In the genomic region with DNA sequence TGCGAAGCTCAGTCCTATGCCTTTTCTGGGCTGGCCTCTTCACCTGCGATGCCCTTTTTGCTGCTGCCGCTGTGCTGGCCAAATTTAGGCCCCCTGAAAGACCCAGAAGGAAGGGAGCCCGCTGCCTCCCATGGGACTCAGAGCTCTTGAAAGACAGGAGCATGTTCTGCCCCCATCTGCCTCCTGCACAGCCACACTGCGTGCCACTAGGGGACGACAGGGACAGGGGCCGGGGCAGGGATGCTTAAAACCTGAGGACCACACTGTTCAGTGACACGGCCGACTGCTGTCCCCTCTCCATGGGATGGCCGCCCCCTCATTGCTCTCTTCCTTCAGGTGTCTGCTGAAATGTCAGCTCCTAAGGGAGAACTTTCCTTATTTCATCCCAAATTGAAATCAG, we compare ENCODE assay signal across 17 cellular contexts.
DNase-seq lines count a peak whose midpoint lies in the region; ATAC-seq and TF ChIP-seq lines count a peak whose summit lies in the region.
"Had no signal": no experiment of that assay in that cellular context is flagged by ENCODE, and none has a peak within 500 bp of the region (broad histone marks: within the 10 kb centered on the region; RNA-seq: fewer than 3 reads in every experiment).

No MANE protein-coding gene starts in this region.

- no peaks in the 10 kb centered on the region for H4K20me1 ChIP-seq in DND-41 (ENCODE audit: insufficient read depth, low read length)
- H4K20me1 ChIP-seq in fibroblast of lung (ENCODE audit: control insufficient read depth, extremely low read depth, insufficient read depth, low read length): no peaks in the 10 kb centered on the region
- H4K20me1 ChIP-seq in Karpas-422 (ENCODE audit: insufficient read depth, low read depth, low read length): no peaks in the 10 kb centered on the region
- H4K20me1 ChIP-seq: BLaER1 treated with 17β-estradiol and CSF1 and Interleukin-3, amounts not matched to agents 10 nM and 100 nM had no signal

- H3K9ac ChIP-seq in DND-41 (ENCODE audit: low read depth, low read length) (no peak overlapping the region), fibroblast of lung (ENCODE audit: insufficient read depth, low read length) (no peak overlapping the region), Karpas-422 (ENCODE audit: low read length) (no peak overlapping the region)
- H3K9ac ChIP-seq: BLaER1 treated with 17β-estradiol and CSF1 and Interleukin-3, amounts not matched to agents 10 nM and 100 nM had no signal

- H3K27ac ChIP-seq in 22Rv1 (no peak overlapping the region), DND-41 (ENCODE audit: low read length) (no peak overlapping the region), fibroblast of lung (ENCODE audit: insufficient read depth, low read length) (no peak overlapping the region), Karpas-422 (ENCODE audit: low read length) (no peak overlapping the region)
- H3K27ac ChIP-seq: BLaER1 treated with 17β-estradiol and CSF1 and Interleukin-3, amounts not matched to agents 10 nM and 100 nM; PC-9; prostate gland had no signal

- H3K4me2 ChIP-seq in DND-41 (ENCODE audit: insufficient read depth, low read length) (no peak overlapping the region), fibroblast of lung (ENCODE audit: extremely low read depth, insufficient read depth, low read length) (no peak overlapping the region), Karpas-422 (ENCODE audit: low read depth, low read length, poor library complexity, severe bottlenecking) (no peak overlapping the region)
- H3K4me2 ChIP-seq: PC-9 had no signal

- no peaks in the 10 kb centered on the region for H3K36me3 ChIP-seq in DND-41 (ENCODE audit: insufficient read depth, low read length)
- no peaks in the 10 kb centered on the region for H3K36me3 ChIP-seq in fibroblast of lung (ENCODE audit: control insufficient read depth, insufficient read depth, low read length)
- H3K36me3 ChIP-seq in Karpas-422 (ENCODE audit: insufficient read depth, low read length): no peaks in the 10 kb centered on the region
- H3K36me3 ChIP-seq: BLaER1 treated with 17β-estradiol and CSF1 and Interleukin-3, amounts not matched to agents 10 nM and 100 nM; prostate gland had no signal

- no peak overlapping the region for H3K27ac Mint-ChIP-seq in chondrocyte (ENCODE audit: unreplicated experiment)
- H3K27ac Mint-ChIP-seq: activated CD4-positive, alpha-beta T cell treated with anti-CD3 and anti-CD28 coated beads for 36 hours; activated T-cell treated with anti-CD3 and anti-CD28 coated beads, Interleukin-2, amount 50 U/mL, for 72 hours; T-cell had no signal

- no peaks in the 10 kb centered on the region for H3K9me2 ChIP-seq in Karpas-422 (replicated peaks; ENCODE audit: insufficient read depth, low read length)

- H3K27me3 Mint-ChIP-seq in chondrocyte (ENCODE audit: low read depth): no peaks in the 10 kb centered on the region
- H3K27me3 Mint-ChIP-seq: activated CD4-positive, alpha-beta T cell treated with anti-CD3 and anti-CD28 coated beads for 36 hours had no signal

- TF ChIP-seq CTCF in 22Rv1 (IDR thresholded peaks at IDR 0.05) (peak; percentile 63), DND-41 (IDR thresholded peaks at IDR 0.05; ENCODE audit: borderline replicate concordance, extremely low read depth, low read length, poor library complexity, severe bottlenecking) (peak; percentile 26), NB4 (IDR thresholded peaks at IDR 0.05; ENCODE audit: low read depth, low read length) (peak; percentile 32), fibroblast of lung (conservative IDR thresholded peaks at IDR 0.05 in 1 of 2, IDR thresholded peaks at IDR 0.05 in 1 of 2; ENCODE audit: low read depth in 1 of 2, low read length in 2 of 2) (peak; percentile 57 to 60), chondrocyte (IDR thresholded peaks at IDR 0.05) (no peak)

- no peak for TF ChIP-seq POLR2A in NB4 (IDR thresholded peaks at IDR 0.05; ENCODE audit: extremely low read depth, insufficient read length)

- H3K4me1 ChIP-seq in DND-41 (ENCODE audit: insufficient read depth, low read length) (no peaks in the 10 kb centered on the region), fibroblast of lung (ENCODE audit: control insufficient read depth, extremely low read depth, insufficient read depth, low read length) (peaks cover 10% of the 10 kb centered on the region), Karpas-422 (ENCODE audit: low read length) (no peaks in the 10 kb centered on the region)
- H3K4me1 ChIP-seq: prostate gland had no signal

- peaks cover 1% of the 10 kb centered on the region for H3K36me3 Mint-ChIP-seq in chondrocyte (ENCODE audit: low read depth)
- H3K36me3 Mint-ChIP-seq: T-cell had no signal

- DNase-seq in DND-41 (no peak), NB4 (ENCODE audit: low read depth) (peak; percentile 34), fibroblast of lung (ENCODE audit: low read depth in 2 of 2) (peak in 1 of 2 donors; percentile 22), chondrocyte (ENCODE audit: low spot score) (no peak), Karpas-422 (no peak)
- DNase-seq: activated CD4-positive, alpha-beta T cell treated with anti-CD3 and anti-CD28 coated beads for 36 hours; activated T-cell treated with anti-CD3 and anti-CD28 coated beads, Interleukin-2, amount 50 U/mL, for 72 hours; erythroblast; NCI-H1092; NCI-H446 treated with DMSO at 0.1 percent for 48 hours; PC-9; T-cell had no signal

- no peak for ATAC-seq in DND-41 (ENCODE audit: insufficient read depth, low read depth)
- ATAC-seq in GM19455 (IDR thresholded peaks at IDR 0.05; ENCODE audit: unreplicated experiment): no peak
- no peak for ATAC-seq in HG03159 (IDR thresholded peaks at IDR 0.05; ENCODE audit: unreplicated experiment)
- ATAC-seq: activated CD4-positive, alpha-beta T cell treated with anti-CD3 and anti-CD28 coated beads for 36 hours; activated T-cell treated with anti-CD3 and anti-CD28 coated beads, Interleukin-2, amount 50 U/mL, for 72 hours; T-cell had no signal

- no peak overlapping the region for H3K4me3 Mint-ChIP-seq in chondrocyte (ENCODE audit: unreplicated experiment)
- H3K4me3 Mint-ChIP-seq: activated CD4-positive, alpha-beta T cell treated with anti-CD3 and anti-CD28 coated beads for 36 hours; activated T-cell treated with anti-CD3 and anti-CD28 coated beads, Interleukin-2, amount 50 U/mL, for 72 hours; T-cell had no signal

- H2AFZ ChIP-seq in DND-41 (ENCODE audit: low read depth, low read length) (no peak overlapping the region), fibroblast of lung (ENCODE audit: low read length) (no peak overlapping the region), Karpas-422 (ENCODE audit: low read length) (no peak overlapping the region)
- H2AFZ ChIP-seq: PC-9 had no signal

- H3K4me3 ChIP-seq in DND-41 (ENCODE audit: low read depth in 1 of 2, low read length in 2 of 2) (no peak overlapping the region), NB4 (ENCODE audit: low read depth, low read length) (no peak overlapping the region), fibroblast of lung (replicated peaks in 1 of 4; ENCODE audit: control extremely low read depth in 1 of 4, insufficient read depth in 1 of 4, low read depth in 3 of 4, low read length in 4 of 4) (no peak overlapping the region), Karpas-422 (ENCODE audit: low read length) (no peak overlapping the region)
- H3K4me3 ChIP-seq: BLaER1 treated with 17β-estradiol and CSF1 and Interleukin-3, amounts not matched to agents 10 nM and 100 nM; PC-9; prostate gland had no signal

- H3K9me3 Mint-ChIP-seq in chondrocyte (ENCODE audit: low read depth): no peaks in the 10 kb centered on the region
- H3K9me3 Mint-ChIP-seq: activated T-cell treated with anti-CD3 and anti-CD28 coated beads, Interleukin-2, amount 50 U/mL, for 72 hours; T-cell had no signal

- H3K9me3 ChIP-seq in DND-41 (ENCODE audit: insufficient read depth, low read length, severe bottlenecking) (no peaks in the 10 kb centered on the region), fibroblast of lung (ENCODE audit: control insufficient read depth, insufficient read depth, low read depth, low read length) (no peaks in the 10 kb centered on the region), Karpas-422 (ENCODE audit: low read length) (no peaks in the 10 kb centered on the region)
- H3K9me3 ChIP-seq: BLaER1 treated with 17β-estradiol and CSF1 and Interleukin-3, amounts not matched to agents 10 nM and 100 nM; prostate gland had no signal

- H3K79me2 ChIP-seq in DND-41 (ENCODE audit: insufficient read depth, low read length): no peaks in the 10 kb centered on the region
- H3K79me2 ChIP-seq in fibroblast of lung (ENCODE audit: control insufficient read depth, insufficient read depth, low read length): peaks cover 6% of the 10 kb centered on the region
- no peaks in the 10 kb centered on the region for H3K79me2 ChIP-seq in Karpas-422 (ENCODE audit: low read length)

- peaks cover 14% of the 10 kb centered on the region for H3K4me1 Mint-ChIP-seq in chondrocyte (ENCODE audit: low read depth)
- H3K4me1 Mint-ChIP-seq: activated CD4-positive, alpha-beta T cell treated with anti-CD3 and anti-CD28 coated beads for 36 hours; T-cell had no signal

- no peaks in the 10 kb centered on the region for H3K27me3 ChIP-seq in DND-41 (ENCODE audit: insufficient read depth, low read length, poor library complexity)
- H3K27me3 ChIP-seq in fibroblast of lung (ENCODE audit: control insufficient read depth, insufficient read depth, low read length): no peaks in the 10 kb centered on the region
- H3K27me3 ChIP-seq in Karpas-422 (ENCODE audit: low read length): no peaks in the 10 kb centered on the region
- H3K27me3 ChIP-seq: BLaER1 treated with 17β-estradiol and CSF1 and Interleukin-3, amounts not matched to agents 10 nM and 100 nM had no signal
